1 cellular context compared by ENCODE assay signal in the genomic region with DNA sequence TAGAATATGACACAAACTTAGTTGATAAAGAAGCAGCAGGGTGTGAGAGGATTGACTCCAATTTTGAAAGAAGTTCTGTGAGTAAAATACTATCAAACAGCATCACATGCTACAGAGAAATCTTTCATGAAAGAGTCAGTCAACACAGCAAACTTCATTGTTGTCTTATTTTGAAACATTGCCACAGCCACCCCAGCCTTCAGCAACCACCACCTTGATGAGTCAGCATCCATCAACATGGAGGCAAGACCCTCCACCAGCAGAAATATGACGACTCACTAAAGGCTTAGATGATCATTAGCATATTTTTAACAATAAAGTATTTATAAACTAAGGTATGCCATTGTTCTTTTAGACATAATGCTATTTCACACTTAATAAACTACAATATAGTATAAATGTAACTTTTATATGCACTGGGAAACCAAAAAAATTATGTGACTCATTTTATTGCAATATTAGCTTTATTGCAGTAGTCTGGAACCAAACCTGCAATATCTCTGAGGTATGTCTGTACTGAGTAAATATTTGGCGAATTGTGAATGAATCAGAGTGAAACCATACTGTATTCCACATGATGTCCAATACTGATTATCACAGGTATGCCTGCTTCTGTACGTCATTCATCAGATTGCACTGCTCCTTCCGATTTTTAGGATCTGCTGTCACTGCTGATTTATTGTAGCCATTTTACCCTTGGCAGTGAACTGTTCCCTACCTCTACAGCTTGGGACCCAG.
TF ChIP-seq lines count a peak whose summit lies in the region.

No MANE protein-coding gene starts in this region.

TF ChIP-seq in A549, 52 proteins besides CTCF, POLR2A, EP300 and RAD21 (continued from another document):
- TF ChIP-seq, protein P1, sequence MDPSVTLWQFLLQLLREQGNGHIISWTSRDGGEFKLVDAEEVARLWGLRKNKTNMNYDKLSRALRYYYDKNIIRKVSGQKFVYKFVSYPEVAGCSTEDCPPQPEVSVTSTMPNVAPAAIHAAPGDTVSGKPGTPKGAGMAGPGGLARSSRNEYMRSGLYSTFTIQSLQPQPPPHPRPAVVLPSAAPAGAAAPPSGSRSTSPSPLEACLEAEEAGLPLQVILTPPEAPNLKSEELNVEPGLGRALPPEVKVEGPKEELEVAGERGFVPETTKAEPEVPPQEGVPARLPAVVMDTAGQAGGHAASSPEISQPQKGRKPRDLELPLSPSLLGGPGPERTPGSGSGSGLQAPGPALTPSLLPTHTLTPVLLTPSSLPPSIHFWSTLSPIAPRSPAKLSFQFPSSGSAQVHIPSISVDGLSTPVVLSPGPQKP (IDR thresholded peaks at IDR 0.05; ENCODE audit: low read depth, low read length), result no peak
- no peak for TF ChIP-seq ZNF302 (CRISPR knock-in tag; IDR thresholded peaks at IDR 0.05)
- no peak for TF ChIP-seq HOXB13 (CRISPR knock-in tag; IDR thresholded peaks at IDR 0.05; ENCODE audit: low read depth)
- peak; percentile 7; the same call in 1 of the 3 replicates for TF ChIP-seq SMC3 (IDR thresholded peaks at IDR 0.05)
- no peak for TF ChIP-seq MAZ (IDR thresholded peaks at IDR 0.05; ENCODE audit: borderline replicate concordance, low read depth, low read length)
- TF ChIP-seq KDM1A (IDR thresholded peaks at IDR 0.05; ENCODE audit: low read depth), result no peak
- TF ChIP-seq RCOR1 (IDR thresholded peaks at IDR 0.05; ENCODE audit: low read depth, low read length), result no peak
- no peak for TF ChIP-seq RARB (CRISPR knock-in tag; IDR thresholded peaks at IDR 0.05)
- TF ChIP-seq, protein P2, sequence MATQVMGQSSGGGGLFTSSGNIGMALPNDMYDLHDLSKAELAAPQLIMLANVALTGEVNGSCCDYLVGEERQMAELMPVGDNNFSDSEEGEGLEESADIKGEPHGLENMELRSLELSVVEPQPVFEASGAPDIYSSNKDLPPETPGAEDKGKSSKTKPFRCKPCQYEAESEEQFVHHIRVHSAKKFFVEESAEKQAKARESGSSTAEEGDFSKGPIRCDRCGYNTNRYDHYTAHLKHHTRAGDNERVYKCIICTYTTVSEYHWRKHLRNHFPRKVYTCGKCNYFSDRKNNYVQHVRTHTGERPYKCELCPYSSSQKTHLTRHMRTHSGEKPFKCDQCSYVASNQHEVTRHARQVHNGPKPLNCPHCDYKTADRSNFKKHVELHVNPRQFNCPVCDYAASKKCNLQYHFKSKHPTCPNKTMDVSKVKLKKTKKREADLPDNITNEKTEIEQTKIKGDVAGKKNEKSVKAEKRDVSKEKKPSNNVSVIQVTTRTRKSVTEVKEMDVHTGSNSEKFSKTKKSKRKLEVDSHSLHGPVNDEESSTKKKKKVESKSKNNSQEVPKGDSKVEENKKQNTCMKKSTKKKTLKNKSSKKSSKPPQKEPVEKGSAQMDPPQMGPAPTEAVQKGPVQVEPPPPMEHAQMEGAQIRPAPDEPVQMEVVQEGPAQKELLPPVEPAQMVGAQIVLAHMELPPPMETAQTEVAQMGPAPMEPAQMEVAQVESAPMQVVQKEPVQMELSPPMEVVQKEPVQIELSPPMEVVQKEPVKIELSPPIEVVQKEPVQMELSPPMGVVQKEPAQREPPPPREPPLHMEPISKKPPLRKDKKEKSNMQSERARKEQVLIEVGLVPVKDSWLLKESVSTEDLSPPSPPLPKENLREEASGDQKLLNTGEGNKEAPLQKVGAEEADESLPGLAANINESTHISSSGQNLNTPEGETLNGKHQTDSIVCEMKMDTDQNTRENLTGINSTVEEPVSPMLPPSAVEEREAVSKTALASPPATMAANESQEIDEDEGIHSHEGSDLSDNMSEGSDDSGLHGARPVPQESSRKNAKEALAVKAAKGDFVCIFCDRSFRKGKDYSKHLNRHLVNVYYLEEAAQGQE (IDR thresholded peaks at IDR 0.05), result no peak
- TF ChIP-seq, protein P3, sequence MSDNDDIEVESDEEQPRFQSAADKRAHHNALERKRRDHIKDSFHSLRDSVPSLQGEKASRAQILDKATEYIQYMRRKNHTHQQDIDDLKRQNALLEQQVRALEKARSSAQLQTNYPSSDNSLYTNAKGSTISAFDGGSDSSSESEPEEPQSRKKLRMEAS (IDR thresholded peaks at IDR 0.05), result no peak
- no peak for TF ChIP-seq NFE2L2 (conservative IDR thresholded peaks at IDR 0.05; ENCODE audit: low read length)
- TF ChIP-seq, protein P4, sequence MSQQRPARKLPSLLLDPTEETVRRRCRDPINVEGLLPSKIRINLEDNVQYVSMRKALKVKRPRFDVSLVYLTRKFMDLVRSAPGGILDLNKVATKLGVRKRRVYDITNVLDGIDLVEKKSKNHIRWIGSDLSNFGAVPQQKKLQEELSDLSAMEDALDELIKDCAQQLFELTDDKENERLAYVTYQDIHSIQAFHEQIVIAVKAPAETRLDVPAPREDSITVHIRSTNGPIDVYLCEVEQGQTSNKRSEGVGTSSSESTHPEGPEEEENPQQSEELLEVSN (IDR thresholded peaks at IDR 0.05; ENCODE audit: borderline replicate concordance, low read depth), result no peak
- no peak for TF ChIP-seq MYC (IDR thresholded peaks at IDR 0.05; ENCODE audit: borderline replicate concordance, low read length)
- TF ChIP-seq, protein P5, sequence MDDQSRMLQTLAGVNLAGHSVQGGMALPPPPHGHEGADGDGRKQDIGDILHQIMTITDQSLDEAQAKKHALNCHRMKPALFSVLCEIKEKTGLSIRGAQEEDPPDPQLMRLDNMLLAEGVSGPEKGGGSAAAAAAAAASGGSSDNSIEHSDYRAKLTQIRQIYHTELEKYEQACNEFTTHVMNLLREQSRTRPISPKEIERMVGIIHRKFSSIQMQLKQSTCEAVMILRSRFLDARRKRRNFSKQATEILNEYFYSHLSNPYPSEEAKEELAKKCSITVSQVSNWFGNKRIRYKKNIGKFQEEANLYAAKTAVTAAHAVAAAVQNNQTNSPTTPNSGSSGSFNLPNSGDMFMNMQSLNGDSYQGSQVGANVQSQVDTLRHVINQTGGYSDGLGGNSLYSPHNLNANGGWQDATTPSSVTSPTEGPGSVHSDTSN (IDR thresholded peaks at IDR 0.05), result no peak
- TF ChIP-seq, protein P6, sequence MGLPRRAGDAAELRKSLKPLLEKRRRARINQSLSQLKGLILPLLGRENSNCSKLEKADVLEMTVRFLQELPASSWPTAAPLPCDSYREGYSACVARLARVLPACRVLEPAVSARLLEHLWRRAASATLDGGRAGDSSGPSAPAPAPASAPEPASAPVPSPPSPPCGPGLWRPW (IDR thresholded peaks at IDR 0.05), result 0 out of 2 replicates have a peak, but pooled peaks have one; percentile 65
- TF ChIP-seq CBX2 (IDR thresholded peaks at IDR 0.05; ENCODE audit: borderline replicate concordance, low read depth), result no peak
- peak; percentile 64; the same call in 1 of the 2 replicates for TF ChIP-seq GATA3 (IDR thresholded peaks at IDR 0.05; ENCODE audit: borderline replicate concordance)
- no peak for TF ChIP-seq CHD2 (IDR thresholded peaks at IDR 0.05; ENCODE audit: low read length, partially characterized antibody)
- 0 out of 5 replicates have a peak, but pooled peaks have one; percentile 43 to 57 for TF ChIP-seq JUN (IDR thresholded peaks at IDR 0.05)
- TF ChIP-seq MAFK (IDR thresholded peaks at IDR 0.05; ENCODE audit: partially characterized antibody), result peak; percentile 92
- TF ChIP-seq CHD4 (IDR thresholded peaks at IDR 0.05; ENCODE audit: borderline replicate concordance), result no peak
- TF ChIP-seq, protein P7, sequence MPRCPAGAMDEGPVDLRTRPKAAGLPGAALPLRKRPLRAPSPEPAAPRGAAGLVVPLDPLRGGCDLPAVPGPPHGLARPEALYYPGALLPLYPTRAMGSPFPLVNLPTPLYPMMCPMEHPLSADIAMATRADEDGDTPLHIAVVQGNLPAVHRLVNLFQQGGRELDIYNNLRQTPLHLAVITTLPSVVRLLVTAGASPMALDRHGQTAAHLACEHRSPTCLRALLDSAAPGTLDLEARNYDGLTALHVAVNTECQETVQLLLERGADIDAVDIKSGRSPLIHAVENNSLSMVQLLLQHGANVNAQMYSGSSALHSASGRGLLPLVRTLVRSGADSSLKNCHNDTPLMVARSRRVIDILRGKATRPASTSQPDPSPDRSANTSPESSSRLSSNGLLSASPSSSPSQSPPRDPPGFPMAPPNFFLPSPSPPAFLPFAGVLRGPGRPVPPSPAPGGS (IDR thresholded peaks at IDR 0.05), result no peak; the same call in 2 of the 3 replicates
- TF ChIP-seq CEBPB (IDR thresholded peaks at IDR 0.05), result peak; percentile 58 to 74; a peak in 3 of 4 replicates
- no peak for TF ChIP-seq TFCP2L1 (CRISPR knock-in tag; IDR thresholded peaks at IDR 0.05)
- TF ChIP-seq, protein P8, sequence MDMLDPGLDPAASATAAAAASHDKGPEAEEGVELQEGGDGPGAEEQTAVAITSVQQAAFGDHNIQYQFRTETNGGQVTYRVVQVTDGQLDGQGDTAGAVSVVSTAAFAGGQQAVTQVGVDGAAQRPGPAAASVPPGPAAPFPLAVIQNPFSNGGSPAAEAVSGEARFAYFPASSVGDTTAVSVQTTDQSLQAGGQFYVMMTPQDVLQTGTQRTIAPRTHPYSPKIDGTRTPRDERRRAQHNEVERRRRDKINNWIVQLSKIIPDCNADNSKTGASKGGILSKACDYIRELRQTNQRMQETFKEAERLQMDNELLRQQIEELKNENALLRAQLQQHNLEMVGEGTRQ (IDR thresholded peaks at IDR 0.05), result no peak
- peak; percentile 88 for TF ChIP-seq FOSL2 (IDR thresholded peaks at IDR 0.05)
- peak; percentile 65 for TF ChIP-seq FOSL2 (CRISPR knock-in tag; IDR thresholded peaks at IDR 0.05)
- no peak for TF ChIP-seq NPAS2 (CRISPR knock-in tag; IDR thresholded peaks at IDR 0.05; ENCODE audit: borderline replicate concordance)
- TF ChIP-seq FOXS1 (CRISPR knock-in tag; IDR thresholded peaks at IDR 0.05), result no peak
- TF ChIP-seq HOXA7 (CRISPR knock-in tag; IDR thresholded peaks at IDR 0.05), result no peak
- no peak for TF ChIP-seq HDAC2 (IDR thresholded peaks at IDR 0.05)
- TF ChIP-seq JUNB (IDR thresholded peaks at IDR 0.05), result peak; percentile 95
TF ChIP-seq in A549: peak in this region for 8.
